Comparison of ENCODE assay signal across 17 cellular contexts in genomic region chr1:118360817-118361216, GRCh38.
DNase-seq lines count a peak whose midpoint lies in the region; ATAC-seq and TF ChIP-seq lines count a peak whose summit lies in the region.
"Had no signal": no experiment of that assay in that cellular context is flagged by ENCODE, and none has a peak within 500 bp of the region (broad histone marks: within the 10 kb centered on the region; RNA-seq: fewer than 3 reads in every experiment).

No MANE protein-coding gene starts in this region.

- in situ Hi-C loops in ACHN (cut with HindIII; ENCODE audit: low pct_ligation_motif_present, low pct_unique_long_range_greater_than_20kb, low sequenced_read_pairs) = no loop called here

- TF ChIP-seq CTCF in foreskin fibroblast (IDR thresholded peaks at IDR 0.05; ENCODE audit: low read depth, low read length) = no peak

- peak; percentile 19 for DNase-seq in ACHN
- peak; percentile 52 for DNase-seq in HS-27A (ENCODE audit: low read depth)
- peak; percentile 50 for DNase-seq in astrocyte of the hippocampus (ENCODE audit: low read depth, low spot score)
- peak; percentile 30 to 64 for DNase-seq in foreskin fibroblast
- no peak for DNase-seq in cerebellum (ENCODE audit: low spot score)
- no peak for DNase-seq in SIG-M5 treated with dmso at 0.1 percent for 504 hours (lab: John Stamatoyannopoulos, UW; ENCODE audit: unreplicated experiment)
- DNase-seq: activated CD4-positive, alpha-beta T cell treated with anti-CD3 and anti-CD28 coated beads, Interleukin-2, amount 10 ng/mL, durations not matched to agents 24 days and 14 days; activated naive CD8-positive, alpha-beta T cell treated with anti-CD3 and anti-CD28 coated beads for 36 hours; Calu3; MG63; NCI-H2081; NCI-H774; Right ventricle myocardium superior had no signal

- ATAC-seq in HG03439 (IDR thresholded peaks at IDR 0.05; ENCODE audit: unreplicated experiment) (no peak), GM21529 (IDR thresholded peaks at IDR 0.05; ENCODE audit: unreplicated experiment) (no peak)
- ATAC-seq: natural killer cell treated with Interleukin-12 subunit alpha and Interleukin-12 subunit beta and Interleukin-15 and Interleukin-18, amount 100 ng/mL, for 72 hours had no signal

- H3K4me3 ChIP-seq in foreskin fibroblast (ENCODE audit: low read depth in 1 of 2, low read length in 2 of 2) = no peak overlapping the region
- H3K4me3 ChIP-seq: hepatocyte, MG63 had no signal

Comparison
In these comparisons a context has a peak if more than half of its experiments do, and no peak if none do; other contexts are left out.
1. DNase-seq: peak in ACHN (single experiment), HS-27A (single experiment), astrocyte of the hippocampus (single experiment) and foreskin fibroblast (2 of 2); none in cerebellum (single experiment) and SIG-M5 treated with dmso at 0.1 percent for 504 hours (single experiment).